ENCODE assay signal across 8 cellular contexts in the genomic region with DNA sequence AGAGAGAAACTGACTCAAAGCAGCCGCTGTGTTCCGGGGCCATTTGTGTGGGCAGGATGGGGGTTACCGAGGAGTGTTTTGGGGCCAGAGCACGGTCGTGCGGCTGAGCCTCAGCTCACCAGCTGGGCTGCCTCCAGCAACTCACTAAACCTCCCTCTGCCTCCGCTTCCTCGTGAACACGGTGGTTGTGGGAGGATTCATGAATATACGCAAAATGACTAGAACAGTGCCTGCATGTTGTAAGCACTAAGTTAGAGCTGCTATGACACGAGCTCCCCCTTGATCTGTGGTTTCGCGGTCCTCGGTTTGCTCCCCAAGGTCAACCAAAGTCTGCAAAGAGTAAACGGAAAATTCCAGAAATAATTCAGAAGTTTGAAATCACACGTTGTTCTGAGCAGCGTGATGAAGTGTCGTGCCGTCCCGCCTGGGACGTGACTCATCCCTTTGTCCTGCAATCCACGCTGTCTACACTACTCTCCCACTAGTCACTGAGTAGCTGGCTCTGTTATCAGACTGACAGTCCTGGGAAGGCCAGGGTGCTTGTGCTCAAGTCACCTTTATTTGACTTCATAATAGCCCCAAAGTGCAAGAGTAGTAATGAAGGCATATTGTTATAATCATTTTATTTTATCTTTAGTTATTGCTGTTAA. TPM values are rescaled to one million over a fixed set of nuclear protein-coding genes. Genes with fewer than 3 reads are reported as not detected.
A peak's percentile ranks its signal among the peaks of the same experiment; 100 is the strongest.
DNase-seq lines count a peak whose midpoint lies in the region; ATAC-seq and TF ChIP-seq lines count a peak whose summit lies in the region.
"Not testable (repeated sequence)": the region's sequence is repeated elsewhere in the genome, so short reads cannot be mapped to it uniquely, and the experiment has no call there.

No MANE protein-coding gene starts in this region.

- not testable (repeated sequence) for H3K27ac Mint-ChIP-seq in activated naive CD4-positive, alpha-beta T cell treated with anti-CD3 and anti-CD28 coated beads, Interleukin-2, amount 50 U/mL, for 72 hours

- peak; percentile 53 for ATAC-seq in GM18499 (IDR thresholded peaks at IDR 0.05; ENCODE audit: insufficient read depth, unreplicated experiment)
- peak; percentile 54 for ATAC-seq in GM19043 (IDR thresholded peaks at IDR 0.05; ENCODE audit: low read depth, unreplicated experiment)
- peak; percentile 76 for ATAC-seq in GM21528 (IDR thresholded peaks at IDR 0.05; ENCODE audit: low FRiP score, unreplicated experiment)
- ATAC-seq in HG02798 (IDR thresholded peaks at IDR 0.05; ENCODE audit: poor library complexity, unreplicated experiment), result peak; percentile 89
- peak; percentile 62 for ATAC-seq in HG03108 (IDR thresholded peaks at IDR 0.05; ENCODE audit: unreplicated experiment)
- ATAC-seq in HG03571 (IDR thresholded peaks at IDR 0.05; ENCODE audit: unreplicated experiment), result peak; percentile 72
- peak; percentile 68 to 84 for ATAC-seq in activated naive CD4-positive, alpha-beta T cell treated with anti-CD3 and anti-CD28 coated beads, Interleukin-2, amount 50 U/mL, for 72 hours
- peak; percentile 44 for ATAC-seq in omental fat pad (ENCODE audit: low FRiP score)

- not testable (repeated sequence) for TF ChIP-seq CTCF in omental fat pad (IDR thresholded peaks at IDR 0.05)

- not testable (repeated sequence) for DNase-seq in activated naive CD4-positive, alpha-beta T cell treated with anti-CD3 and anti-CD28 coated beads, Interleukin-2, amount 50 U/mL, for 72 hours (ENCODE audit: low spot score in 2 of 2); omental fat pad (ENCODE audit: low spot score)

- not testable (repeated sequence) for H3K36me3 Mint-ChIP-seq in activated naive CD4-positive, alpha-beta T cell treated with anti-CD3 and anti-CD28 coated beads, Interleukin-2, amount 50 U/mL, for 72 hours

- H3K9me3 Mint-ChIP-seq in activated naive CD4-positive, alpha-beta T cell treated with anti-CD3 and anti-CD28 coated beads, Interleukin-2, amount 50 U/mL, for 72 hours, result not testable (repeated sequence)

RNA-seq across cellular contexts. Expression of a gene that starts 41.8 kb away (rescaled TPM):
- 10 to 100 TPM; 47.9 to 75.2 TPM for total RNA-seq in activated naive CD4-positive, alpha-beta T cell treated with anti-CD3 and anti-CD28 coated beads, Interleukin-2, amount 50 U/mL, for 72 hours
- 10 to 100 TPM; 14.1 to 19.0 (median 16.5) TPM for total RNA-seq in omental fat pad
